Comparison of ENCODE assay signal across 10 cellular contexts in the genomic region with DNA sequence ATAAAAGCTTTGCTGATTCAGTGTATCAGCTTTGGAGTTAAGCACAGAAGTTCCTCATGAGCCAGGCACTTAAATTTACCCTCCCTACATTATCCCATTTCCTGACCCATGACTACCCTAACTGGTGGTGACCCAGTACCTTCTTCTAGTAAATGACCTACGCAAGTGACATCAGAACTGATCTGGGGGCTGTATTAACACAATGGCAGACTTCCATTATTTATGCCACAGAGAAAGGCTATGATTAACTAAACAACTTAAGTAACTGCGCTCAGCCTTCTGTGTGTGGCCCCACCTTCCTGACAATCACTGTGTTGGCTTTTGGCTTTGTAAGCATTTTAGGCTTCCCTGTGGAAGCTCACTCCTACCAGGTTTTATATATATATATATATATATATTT. TPM values are rescaled to one million over a fixed set of nuclear protein-coding genes. Genes with fewer than 3 reads are reported as not detected.
DNase-seq lines count a peak whose midpoint lies in the region; ATAC-seq and TF ChIP-seq lines count a peak whose summit lies in the region.
"Had no signal": no experiment of that assay in that cellular context is flagged by ENCODE, and none has a peak within 500 bp of the region (broad histone marks: within the 10 kb centered on the region; RNA-seq: fewer than 3 reads in every experiment).

No MANE protein-coding gene starts in this region.

- H3K79me2 ChIP-seq in H9 (ENCODE audit: insufficient read depth, low read length) (peaks cover 35% of the 10 kb centered on the region), Karpas-422 (ENCODE audit: low read length) (no peaks in the 10 kb centered on the region)

- no peak overlapping the region for H3K14ac ChIP-seq in H9 (ENCODE audit: insufficient read depth, low read length)

- TF ChIP-seq CTCF in BJ (IDR thresholded peaks at IDR 0.05; ENCODE audit: insufficient read depth, low read depth, low read length) (no peak), H9 (conservative IDR thresholded peaks at IDR 0.05) (no peak), astrocyte of the cerebellum (IDR thresholded peaks at IDR 0.05; ENCODE audit: low read depth, low read length, missing control alignments) (no peak)

- no peaks in the 10 kb centered on the region for H3K9me2 ChIP-seq in Karpas-422 (replicated peaks; ENCODE audit: insufficient read depth, low read length)

- no CpG with 5 or more reads among the region's 2 CpGs for WGBS in H9 (ENCODE audit: extremely low coverage, insufficient read length, low lambda C conversion rate)

- H4K5ac ChIP-seq in H9 (ENCODE audit: insufficient read length, low read depth, low read length): no peak overlapping the region

- no peaks in the 10 kb centered on the region for H4K20me1 ChIP-seq in H9 (ENCODE audit: control insufficient read depth, insufficient read depth, insufficient read length)
- no peaks in the 10 kb centered on the region for H4K20me1 ChIP-seq in Karpas-422 (ENCODE audit: insufficient read depth, low read depth, low read length)

- H3K9me3 ChIP-seq in H9 (ENCODE audit: control insufficient read depth, low read depth, low read length): no peaks in the 10 kb centered on the region
- H3K9me3 ChIP-seq in Karpas-422 (ENCODE audit: low read length): no peaks in the 10 kb centered on the region
- H3K9me3 ChIP-seq: right lobe of liver had no signal

- H3K36me3 ChIP-seq in BJ (ENCODE audit: control insufficient read depth, insufficient read depth, low read length) (no peaks in the 10 kb centered on the region), Karpas-422 (ENCODE audit: insufficient read depth, low read length) (no peaks in the 10 kb centered on the region)
- H3K36me3 ChIP-seq: right lobe of liver had no signal

- H3K36me3 Mint-ChIP-seq in H9 (ENCODE audit: insufficient read depth in 1 of 3, low read depth in 3 of 3): no peaks in the 10 kb centered on the region; a peak in 1 of 7 replicates

- no peak overlapping the region for H2AK5ac ChIP-seq in H9 (ENCODE audit: insufficient read length, low read length)

- no peak overlapping the region for H3K4ac ChIP-seq in H9 (ENCODE audit: low read depth, low read length)

- CTCF ChIA-PET in BJ (lab: Yijun Ruan, JAX): interaction anchor here (1.0 to 9.1 kb wide), 9 partner anchors 9 to 126 kb away, joined by 3 to 69 read pairs (median 5); no protein-coding TSS in a partner anchor

- ATAC-seq in HG02938 (IDR thresholded peaks at IDR 0.05; ENCODE audit: unreplicated experiment) (no peak), HG02798 (IDR thresholded peaks at IDR 0.05; ENCODE audit: poor library complexity, unreplicated experiment) (no peak)

- H3K4me1 Mint-ChIP-seq in H9: peaks cover 54 to 56% of the 10 kb centered on the region in 2 experiments

- in situ Hi-C loops in astrocyte of the cerebellum (cut with HindIII; ENCODE audit: low sequenced_read_pairs): loop anchor here (5.0 kb wide), 1 partner anchor 88 kb away; no protein-coding TSS in a partner anchor

- H2BK20ac ChIP-seq in H9 (ENCODE audit: low read depth, low read length, poor library complexity, severe bottlenecking): no peak overlapping the region

- POLR2A ChIA-PET in BJ (lab: Charles Lee): interaction anchor here (0.7 kb wide), 1 partner anchor 49 kb away, joined by 3 read pairs; no protein-coding TSS in a partner anchor

- no peak overlapping the region for H4K8ac ChIP-seq in H9 (replicated peaks; ENCODE audit: insufficient read length, low read depth, low read length)

- H2BK120ac ChIP-seq in H9 (ENCODE audit: low read depth, low read length, poor library complexity, severe bottlenecking): no peak overlapping the region

- H3K4me3 ChIP-seq in BJ (ENCODE audit: low read depth, low read length) (peak overlapping the region; percentile 79), astrocyte of the cerebellum (ENCODE audit: low read depth, low read length) (peak overlapping the region; percentile 97), Karpas-422 (ENCODE audit: low read length) (no peak overlapping the region)

- H3K23me2 ChIP-seq in H9 (ENCODE audit: insufficient read length, low read depth, low read length, poor library complexity, severe bottlenecking): peaks cover 22% of the 10 kb centered on the region

- H2AFZ ChIP-seq in H9 (ENCODE audit: low read length) (no peak overlapping the region), Karpas-422 (ENCODE audit: low read length) (no peak overlapping the region)

- no peak overlapping the region for H3K18ac ChIP-seq in H9 (ENCODE audit: insufficient read length, low read depth, low read length)

- no peak overlapping the region for H4K91ac ChIP-seq in H9 (ENCODE audit: insufficient read length, low read depth, low read length)

- H3K27ac ChIP-seq in H9 (ENCODE audit: insufficient read length, low read depth, low read length): no peak overlapping the region
- no peak overlapping the region for H3K27ac ChIP-seq in Karpas-422 (ENCODE audit: low read length)

- H3K27me3 ChIP-seq in BJ (ENCODE audit: control insufficient read depth, insufficient read depth, low read length) (no peaks in the 10 kb centered on the region), H9 (ENCODE audit: insufficient read depth, low read length) (no peaks in the 10 kb centered on the region), Karpas-422 (ENCODE audit: low read length) (0 out of 2 replicates have a peak, but pooled peaks cover 2% of the 10 kb centered on the region)

- peaks cover 22% of the 10 kb centered on the region for H3K4me1 ChIP-seq in H9 (ENCODE audit: insufficient read depth, low read length)
- H3K4me1 ChIP-seq in Karpas-422 (ENCODE audit: low read length): no peaks in the 10 kb centered on the region

- H3K4me2 ChIP-seq in H9 (ENCODE audit: insufficient read depth, insufficient read length, low read length): peak overlapping the region; percentile 100
- no peak overlapping the region for H3K4me2 ChIP-seq in Karpas-422 (ENCODE audit: low read depth, low read length, poor library complexity, severe bottlenecking)

- DNase-seq in BJ (ENCODE audit: low read depth): no peak
- no peak for DNase-seq in H9
- DNase-seq in astrocyte of the cerebellum (ENCODE audit: low read depth): no peak
- DNase-seq in medulla oblongata (ENCODE audit: extremely low spot score): peak; percentile 14
- DNase-seq in UCSD-AML1 (lab: John Stamatoyannopoulos, UW; ENCODE audit: unreplicated experiment): no peak
- no peak for DNase-seq in Karpas-422
- DNase-seq: activated CD4-positive, CD25-positive, alpha-beta regulatory T cell treated with anti-CD3 and anti-CD28 coated beads, Interleukin-2, amount 50 U/mL, for 72 hours; right lobe of liver had no signal

- peak overlapping the region; percentile 77 for H3K9ac ChIP-seq in H9 (ENCODE audit: extremely low read depth, insufficient read length, low read length)
- H3K9ac ChIP-seq in Karpas-422 (ENCODE audit: low read length): no peak overlapping the region

- peaks cover 13% of the 10 kb centered on the region for H3K27me3 Mint-ChIP-seq in H9 (ENCODE audit: low read depth)

- no peak overlapping the region for H2BK12ac ChIP-seq in H9 (ENCODE audit: insufficient read length, low read depth, low read length)

- H3K4me3 Mint-ChIP-seq in H9: peak overlapping the region; percentile 94 to 98

- no peaks in the 10 kb centered on the region for H3K9me3 Mint-ChIP-seq in H9

- H2BK15ac ChIP-seq in H9 (ENCODE audit: low read depth, low read length): no peak overlapping the region

- H3K79me1 ChIP-seq in H9 (ENCODE audit: insufficient read depth, low read depth, low read length, poor library complexity, severe bottlenecking): peaks cover 5% of the 10 kb centered on the region

- peak overlapping the region in 1 of 3 experiments; percentile 41; a peak in 1 of 7 replicates for H3K27ac Mint-ChIP-seq in H9

- no peak overlapping the region for H3K56ac ChIP-seq in H9 (ENCODE audit: insufficient read length, low read depth, low read length)

- no peak overlapping the region for H3K23ac ChIP-seq in H9 (ENCODE audit: insufficient read length, low read depth, low read length)

- H3T11ph ChIP-seq in H9 (ENCODE audit: low read length): no peak overlapping the region

- H2BK5ac ChIP-seq in H9 (ENCODE audit: insufficient read length, low read length): no peak overlapping the region

RNA-seq across cellular contexts. Expression of gene MB21D2, which starts 1.9 kb away (rescaled TPM):
- polyA plus RNA-seq in BJ (2011; rRNA removed): 12.3 and 13.3 TPM in 2 replicates
- polyA minus RNA-seq in BJ (2011; rRNA and poly(A)+ RNA removed): 20.3 and 27.6 TPM in 2 replicates
- 19.1 and 20.8 TPM in 2 replicates for total RNA-seq in H9 (2021)
- total RNA-seq in Karpas-422 (2014; rRNA removed; shearing (Covaris generic); ENCODE audit: low replicate concordance): not detected in 2 replicates

Comparison
In these comparisons a context has a peak if more than half of its experiments do, and no peak if none do; other contexts are left out.
1. RNA of gene MB21D2, which starts 1.9 kb away (total RNA-seq): 19.1 to 20.8 TPM in H9; not detected in Karpas-422; every median in the first group is over 10 times any median in the second.